In genomic region chr1:168243636-168244212, GRCh38 we compare ENCODE assay signal across 10 cellular contexts. TPM values are rescaled to one million over a fixed set of nuclear protein-coding genes. Genes with fewer than 3 reads are reported as not detected.
DNase-seq lines count a peak whose midpoint lies in the region; FAIRE-seq and TF ChIP-seq lines count a peak whose summit lies in the region.
"Had no signal": no experiment of that assay in that cellular context is flagged by ENCODE, and none has a peak within 500 bp of the region (broad histone marks: within the 10 kb centered on the region; RNA-seq: fewer than 3 reads in every experiment).

No MANE protein-coding gene starts in this region.

- no peak overlapping the region for H3K4me2 ChIP-seq in neuronal stem cell (ENCODE audit: insufficient read depth, low read length, poor library complexity, severe bottlenecking)

- H2BK15ac ChIP-seq in neuronal stem cell (ENCODE audit: low read length), result no peak overlapping the region

- H3K36me3 Mint-ChIP-seq in endothelial cell (ENCODE audit: low read depth, unreplicated experiment), result peaks cover 24% of the 10 kb centered on the region

- H2BK5ac ChIP-seq in neuronal stem cell (ENCODE audit: low read length), result no peak overlapping the region

- H3K4me3 ChIP-seq in AG10803 (ENCODE audit: low read length) (no peak overlapping the region), neuronal stem cell (ENCODE audit: low read length in 2 of 2) (peak overlapping the region in 1 of 2 donors; percentile 16)

- H3K9ac ChIP-seq in neuronal stem cell (ENCODE audit: low read depth, low read length, poor library complexity), result no peak overlapping the region

- no peak overlapping the region for H2AK5ac ChIP-seq in neuronal stem cell (ENCODE audit: low read depth, low read length)

- peak overlapping the region; percentile 5 for H3K27ac ChIP-seq in neuronal stem cell (replicated peaks; ENCODE audit: low read length)

- H3K79me1 ChIP-seq in neuronal stem cell (ENCODE audit: low read depth, low read length), result no peaks in the 10 kb centered on the region

- no peak overlapping the region for H2BK120ac ChIP-seq in neuronal stem cell (ENCODE audit: low read depth, low read length)

- TF ChIP-seq CTCF in AG10803 (conservative IDR thresholded peaks at IDR 0.05; ENCODE audit: low read length) (no peak), endothelial cell (IDR thresholded peaks at IDR 0.05; ENCODE audit: unreplicated experiment) (no peak)

- no peaks in the 10 kb centered on the region for H3K27me3 ChIP-seq in neuronal stem cell (ENCODE audit: control insufficient read depth in 3 of 3, insufficient read depth in 3 of 3, low read depth in 1 of 3, low read length in 3 of 3)

- H3K4ac ChIP-seq in neuronal stem cell (ENCODE audit: low read length), result no peak overlapping the region

- H3K4me1 ChIP-seq in neuronal stem cell (ENCODE audit: control insufficient read depth in 2 of 2, insufficient read depth in 1 of 2, low read depth in 1 of 2, low read length in 2 of 2), result peaks cover 0 to 6% of the 10 kb centered on the region in 2 donors

- H3K27ac Mint-ChIP-seq in endothelial cell (ENCODE audit: unreplicated experiment), result no peak overlapping the region
- H3K27ac Mint-ChIP-seq: CD4-positive, alpha-beta T cell had no signal

- peak overlapping the region; percentile 82 for H3K23ac ChIP-seq in neuronal stem cell (ENCODE audit: low read depth, low read length, poor library complexity)

- peak overlapping the region; percentile 29 for H3K4me3 Mint-ChIP-seq in endothelial cell (ENCODE audit: unreplicated experiment)
- H3K4me3 Mint-ChIP-seq: CD4-positive, alpha-beta T cell; naive B cell had no signal

- no peaks in the 10 kb centered on the region for H3K9me3 Mint-ChIP-seq in endothelial cell (ENCODE audit: unreplicated experiment)
- H3K9me3 Mint-ChIP-seq: CD4-positive, alpha-beta T cell; naive B cell had no signal

- H3K36me3 ChIP-seq in neuronal stem cell (replicated peaks in 1 of 2; ENCODE audit: control insufficient read depth in 2 of 2, insufficient read depth in 2 of 2, low read length in 2 of 2), result peaks cover 13 to 76% of the 10 kb centered on the region in 2 donors

- H3K14ac ChIP-seq in neuronal stem cell (ENCODE audit: low read length), result no peak overlapping the region

- no CpG with 5 or more reads among the region's 3 CpGs for WGBS in neuronal stem cell (ENCODE audit: extremely low coverage in 2 of 2, insufficient read length in 2 of 2, insufficient replicate concordance in 1 of 2), 2 donors

- H3K18ac ChIP-seq in neuronal stem cell (ENCODE audit: low read length), result peak overlapping the region; percentile 35

- H3K4me1 Mint-ChIP-seq in endothelial cell (ENCODE audit: unreplicated experiment), result peaks cover 5% of the 10 kb centered on the region

- no peak overlapping the region for H4K8ac ChIP-seq in neuronal stem cell (ENCODE audit: low read depth, low read length)

- no peak overlapping the region for H2BK12ac ChIP-seq in neuronal stem cell (ENCODE audit: low read length)

- DNase-seq in AG10803 (ENCODE audit: low read depth) (peak; percentile 46), LoVo (ENCODE audit: low spot score) (peak; percentile 7), endothelial cell (ENCODE audit: low spot score) (no peak), neuronal stem cell (ENCODE audit: low spot score) (no peak), NCI-H774 (lab: John Stamatoyannopoulos, UW) (no peak), NCI-H2081 treated with DMSO at 0.1 percent for 48 hours (lab: John Stamatoyannopoulos, UW) (no peak), HTR-8/SVneo (ENCODE audit: insufficient read length, low spot score) (no peak), NCI-H2107 (lab: John Stamatoyannopoulos, UW) (no peak)
- DNase-seq: CD4-positive, alpha-beta T cell; naive B cell had no signal

- H3K9me3 ChIP-seq in neuronal stem cell (replicated peaks in 1 of 2; ENCODE audit: control insufficient read depth in 2 of 2, insufficient read depth in 1 of 2, low read depth in 1 of 2, low read length in 2 of 2), result no peaks in the 10 kb centered on the region

- peaks cover 1% of the 10 kb centered on the region for H3K27me3 Mint-ChIP-seq in endothelial cell (ENCODE audit: unreplicated experiment)
- H3K27me3 Mint-ChIP-seq: CD4-positive, alpha-beta T cell; naive B cell had no signal

- H4K91ac ChIP-seq in neuronal stem cell (ENCODE audit: low read depth, low read length, poor library complexity), result no peak overlapping the region

- no peak overlapping the region for H2AFZ ChIP-seq in neuronal stem cell (ENCODE audit: low read length)

- FAIRE-seq in HTR-8/SVneo (lab: Jason Lieb, UNC), result no peak

RNA-seq across cellular contexts. Expression of gene SFT2D2, which starts 17.9 kb away (rescaled TPM):
- total RNA-seq in endothelial cell (ENCODE audit: unreplicated experiment), result 36.8 TPM
- 7.8 TPM for polyA plus RNA-seq in neuronal stem cell (2013, experiment 1 of 2)
- 9.0 TPM for polyA plus RNA-seq in neuronal stem cell (2013, experiment 2 of 2)

RNA-seq across cellular contexts. Expression of gene TBX19, which starts 37.0 kb away (rescaled TPM):
- total RNA-seq in endothelial cell (ENCODE audit: unreplicated experiment), result 1.1 TPM
- 1.2 TPM for polyA plus RNA-seq in neuronal stem cell (2013, experiment 1 of 2)
- 1.3 TPM for polyA plus RNA-seq in neuronal stem cell (2013, experiment 2 of 2)

Comparison
In these comparisons a context has a peak if more than half of its experiments do, and no peak if none do; other contexts are left out.
1. DNase-seq: peak in AG10803 (single experiment) and LoVo (single experiment); none in endothelial cell (single experiment), neuronal stem cell (single experiment), NCI-H774 (single experiment), NCI-H2081 treated with DMSO at 0.1 percent for 48 hours (single experiment), HTR-8/SVneo (single experiment) and NCI-H2107 (single experiment).